ENCODE assay signal across 9 cellular contexts in genomic region chr21:37462087-37462861, GRCh38.
A peak's percentile ranks its signal among the peaks of the same experiment; 100 is the strongest.
DNase-seq lines count a peak whose midpoint lies in the region; ATAC-seq, FAIRE-seq and TF ChIP-seq lines count a peak whose summit lies in the region.
"Had no signal": no experiment of that assay in that cellular context is flagged by ENCODE, and none has a peak within 500 bp of the region (broad histone marks: within the 10 kb centered on the region; RNA-seq: fewer than 3 reads in every experiment).

No MANE protein-coding gene starts in this region.

- H3K27ac ChIP-seq in CD4-positive, CD25-positive, alpha-beta regulatory T cell (ENCODE audit: insufficient read depth, low read length, poor library complexity, severe bottlenecking) = peak overlapping the region; percentile 70
- H3K27ac ChIP-seq in mesodermal cell (ENCODE audit: low read depth, low read length, severe bottlenecking) = peak overlapping the region; percentile 64
- H3K27ac ChIP-seq in foreskin keratinocyte = no peak overlapping the region

- peaks cover 57% of the 10 kb centered on the region for H3K4me1 ChIP-seq in CD4-positive, CD25-positive, alpha-beta regulatory T cell (ENCODE audit: control insufficient read depth, insufficient read depth, low read length, poor library complexity, severe bottlenecking)
- H3K4me1 ChIP-seq in mesodermal cell (ENCODE audit: control insufficient read depth, insufficient read depth, low read length, poor library complexity, severe bottlenecking) (peaks cover 23% of the 10 kb centered on the region), foreskin keratinocyte (peaks cover 4% of the 10 kb centered on the region)

- no peak for DNase-seq in CD4-positive, CD25-positive, alpha-beta regulatory T cell
- DNase-seq in GM12892 (ENCODE audit: insufficient read length) = no peak
- no peak for DNase-seq in activated T-helper 1 cell treated with anti-CD3 and anti-CD28 coated beads, Interleukin-12 subunit alpha, Interleukin-12 subunit beta, Interleukin-2, Interleukin-4 antibody, amounts not matched to agents 30 ng/mL and 10 ng/mL and 1 ng/mL, durations not matched to agents 14 hours and 24 hours and 36 hours (ENCODE audit: low spot score)
- DNase-seq in ureter (ENCODE audit: low spot score) = no peak
- DNase-seq in foreskin keratinocyte = no peak

- no peaks in the 10 kb centered on the region for H3K9me3 ChIP-seq in CD4-positive, CD25-positive, alpha-beta regulatory T cell (ENCODE audit: control insufficient read depth in 2 of 2, low read length in 2 of 2)
- no peaks in the 10 kb centered on the region for H3K9me3 ChIP-seq in mesodermal cell (ENCODE audit: control insufficient read depth, low read length)

- H3K27me3 ChIP-seq in CD4-positive, CD25-positive, alpha-beta regulatory T cell (ENCODE audit: control insufficient read depth, insufficient read depth, low read length) = no peaks in the 10 kb centered on the region
- no peaks in the 10 kb centered on the region for H3K27me3 ChIP-seq in foreskin keratinocyte

- no peaks in the 10 kb centered on the region for H3K9me3 Mint-ChIP-seq in CD4-positive, CD25-positive, alpha-beta regulatory T cell
- no peaks in the 10 kb centered on the region for H3K9me3 Mint-ChIP-seq in activated T-helper 1 cell treated with anti-CD3 and anti-CD28 coated beads, Interleukin-12 subunit alpha, Interleukin-12 subunit beta, Interleukin-2, Interleukin-4 antibody, amounts not matched to agents 30 ng/mL and 10 ng/mL and 1 ng/mL, durations not matched to agents 14 hours and 24 hours and 36 hours

- intact Hi-C loops in activated T-helper 1 cell treated with anti-CD3 and anti-CD28 coated beads, Interleukin-12 subunit alpha, Interleukin-12 subunit beta, Interleukin-2, Interleukin-4 antibody, amounts not matched to agents 30 ng/mL and 10 ng/mL and 1 ng/mL, durations not matched to agents 14 hours and 24 hours and 36 hours (cut with micrococcal nuclease) = loop anchor here (2.0 to 10.0 kb wide), 3 partner anchors 53 to 387 kb away; partner anchors contain the start of genes PIGP, TTC3 and VPS26C

- 33 to 43% methylated on average over 3 of the region's 5 CpGs for WGBS in mesodermal cell (ENCODE audit: insufficient coverage in 2 of 2), 2 experiments

- no peaks in the 10 kb centered on the region for H3K36me3 ChIP-seq in CD4-positive, CD25-positive, alpha-beta regulatory T cell (ENCODE audit: control insufficient read depth, insufficient read depth, low read length)
- H3K36me3 ChIP-seq in mesodermal cell (ENCODE audit: control insufficient read depth, insufficient read depth, low read length) = peaks cover 7% of the 10 kb centered on the region

- no peak for TF ChIP-seq POLR2A in GM12892 (IDR thresholded peaks at IDR 0.05; ENCODE audit: low read depth, low read length)

- H3K4me3 ChIP-seq in CD4-positive, CD25-positive, alpha-beta regulatory T cell (ENCODE audit: low read depth, low read length) = peak overlapping the region; percentile 51
- H3K4me3 ChIP-seq in mesodermal cell (ENCODE audit: extremely low read depth, insufficient read depth, low read length, poor library complexity, severe bottlenecking) = no peak overlapping the region

- H3K4me3 Mint-ChIP-seq in CD4-positive, CD25-positive, alpha-beta regulatory T cell = peak overlapping the region; percentile 40 to 59 (median 49)
- peak overlapping the region; percentile 32 for H3K4me3 Mint-ChIP-seq in activated T-helper 1 cell treated with anti-CD3 and anti-CD28 coated beads, Interleukin-12 subunit alpha, Interleukin-12 subunit beta, Interleukin-2, Interleukin-4 antibody, amounts not matched to agents 30 ng/mL and 10 ng/mL and 1 ng/mL, durations not matched to agents 14 hours and 24 hours and 36 hours

- ATAC-seq in CD4-positive, CD25-positive, alpha-beta regulatory T cell (ENCODE audit: low read depth in 2 of 2) = no peak
- no peak for ATAC-seq in GM21529 (IDR thresholded peaks at IDR 0.05; ENCODE audit: unreplicated experiment)
- ATAC-seq in foreskin keratinocyte = no peak
- no peak for ATAC-seq in GM19324 (IDR thresholded peaks at IDR 0.05; ENCODE audit: low FRiP score, unreplicated experiment)

- H3K4me1 Mint-ChIP-seq in CD4-positive, CD25-positive, alpha-beta regulatory T cell = peaks cover 45 to 92% (median 66%) of the 10 kb centered on the region in 4 donors
- peaks cover 61% of the 10 kb centered on the region for H3K4me1 Mint-ChIP-seq in activated T-helper 1 cell treated with anti-CD3 and anti-CD28 coated beads, Interleukin-12 subunit alpha, Interleukin-12 subunit beta, Interleukin-2, Interleukin-4 antibody, amounts not matched to agents 30 ng/mL and 10 ng/mL and 1 ng/mL, durations not matched to agents 14 hours and 24 hours and 36 hours (ENCODE audit: low read depth)

- peak overlapping the region; percentile 75 to 87 (median 79) for H3K27ac Mint-ChIP-seq in CD4-positive, CD25-positive, alpha-beta regulatory T cell
- peak overlapping the region; percentile 25 for H3K27ac Mint-ChIP-seq in activated T-helper 1 cell treated with anti-CD3 and anti-CD28 coated beads, Interleukin-12 subunit alpha, Interleukin-12 subunit beta, Interleukin-2, Interleukin-4 antibody, amounts not matched to agents 30 ng/mL and 10 ng/mL and 1 ng/mL, durations not matched to agents 14 hours and 24 hours and 36 hours

- no peaks in the 10 kb centered on the region for H3K27me3 Mint-ChIP-seq in CD4-positive, CD25-positive, alpha-beta regulatory T cell
- no peaks in the 10 kb centered on the region for H3K27me3 Mint-ChIP-seq in activated T-helper 1 cell treated with anti-CD3 and anti-CD28 coated beads, Interleukin-12 subunit alpha, Interleukin-12 subunit beta, Interleukin-2, Interleukin-4 antibody, amounts not matched to agents 30 ng/mL and 10 ng/mL and 1 ng/mL, durations not matched to agents 14 hours and 24 hours and 36 hours (ENCODE audit: insufficient read depth)

- peak; percentile 48 for FAIRE-seq in GM12892 (lab: Jason Lieb, UNC)
- FAIRE-seq: bronchial epithelial cell had no signal

- TF ChIP-seq CTCF in foreskin keratinocyte (conservative IDR thresholded peaks at IDR 0.05) = no peak

- H3K36me3 Mint-ChIP-seq in CD4-positive, CD25-positive, alpha-beta regulatory T cell = peaks cover 1% of the 10 kb centered on the region
- H3K36me3 Mint-ChIP-seq in activated T-helper 1 cell treated with anti-CD3 and anti-CD28 coated beads, Interleukin-12 subunit alpha, Interleukin-12 subunit beta, Interleukin-2, Interleukin-4 antibody, amounts not matched to agents 30 ng/mL and 10 ng/mL and 1 ng/mL, durations not matched to agents 14 hours and 24 hours and 36 hours (ENCODE audit: low read depth) = peaks cover 7% of the 10 kb centered on the region
